Comparison of ENCODE assay signal across 19 cellular contexts in the genomic region with DNA sequence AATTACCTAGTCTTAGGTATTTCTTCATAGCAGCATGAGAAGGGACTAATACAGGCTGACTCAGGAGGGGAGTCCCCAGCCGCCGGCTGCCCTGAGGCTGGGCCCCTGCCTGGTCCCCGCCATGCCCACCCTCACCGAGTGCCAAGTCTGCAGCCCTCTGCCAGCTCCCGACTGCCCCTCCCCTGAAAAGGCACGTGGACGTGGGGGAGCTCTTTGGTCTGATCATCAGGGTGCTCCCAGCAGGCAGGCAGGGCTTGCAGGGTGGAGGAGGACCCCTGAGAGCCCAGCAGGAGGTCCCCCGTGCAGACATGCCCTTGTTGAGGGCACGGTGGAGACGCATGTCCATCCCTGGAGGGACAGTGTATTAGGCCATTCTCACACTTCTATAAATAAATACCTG.
"Had no signal": no experiment of that assay in that cellular context is flagged by ENCODE, and none has a peak within 500 bp of the region (broad histone marks: within the 10 kb centered on the region; RNA-seq: fewer than 3 reads in every experiment).

No MANE protein-coding gene starts in this region.

- H3K36me3 ChIP-seq: neutrophil, pancreas, right atrium auricular region, thoracic aorta, tibial nerve, upper lobe of left lung, uterus had no signal

- H3K27me3 ChIP-seq: pancreas, right atrium auricular region, upper lobe of left lung, uterus had no signal

- H3K4me1 ChIP-seq: pancreas, right atrium auricular region, tibial nerve, upper lobe of left lung, uterus had no signal

- H2AFZ ChIP-seq: hepatocyte had no signal

- H3K9me3 ChIP-seq: neutrophil, pancreas, right atrium auricular region, thoracic aorta, upper lobe of left lung, uterus had no signal

- H3K4me3 ChIP-seq: coronary artery, hepatocyte, lung, pancreas, right atrium auricular region, skin epidermis, thoracic aorta, tibial nerve, upper lobe of left lung, uterus had no signal

- DNase-seq: effector memory CD8-positive, alpha-beta T cell; erythroblast; head of caudate nucleus; left ventricle myocardium superior; natural killer cell; stimulated activated CD4-positive, alpha-beta T cell treated with anti-CD3 and anti-CD28 coated beads, Interleukin-15, amount 100 ng/mL, for 24 hours; stimulated activated CD4-positive, alpha-beta T cell treated with anti-CD3 and anti-CD28 coated beads, Interleukin-2, amount 100 ng/mL, for 48 hours; stimulated activated naive B cell treated with anti-CD40 and anti-IgM and Interleukin-4, amounts not matched to agents 10 μg/mL and 1 μg/mL and 100 μg/mL, for 72 hours; uterus had no signal

- H3K4me2 ChIP-seq: hepatocyte had no signal

- ATAC-seq: effector memory CD8-positive, alpha-beta T cell; left ventricle myocardium superior; natural killer cell; pancreas; stimulated activated naive B cell treated with anti-CD40 and anti-IgM and Interleukin-4, amounts not matched to agents 10 μg/mL and 1 μg/mL and 100 μg/mL, for 72 hours had no signal

- H3K27ac ChIP-seq: coronary artery, hepatocyte, neutrophil, pancreas, right atrium auricular region, skin epidermis, thoracic aorta, tibial nerve, upper lobe of left lung, uterus had no signal
